In the genomic region with DNA sequence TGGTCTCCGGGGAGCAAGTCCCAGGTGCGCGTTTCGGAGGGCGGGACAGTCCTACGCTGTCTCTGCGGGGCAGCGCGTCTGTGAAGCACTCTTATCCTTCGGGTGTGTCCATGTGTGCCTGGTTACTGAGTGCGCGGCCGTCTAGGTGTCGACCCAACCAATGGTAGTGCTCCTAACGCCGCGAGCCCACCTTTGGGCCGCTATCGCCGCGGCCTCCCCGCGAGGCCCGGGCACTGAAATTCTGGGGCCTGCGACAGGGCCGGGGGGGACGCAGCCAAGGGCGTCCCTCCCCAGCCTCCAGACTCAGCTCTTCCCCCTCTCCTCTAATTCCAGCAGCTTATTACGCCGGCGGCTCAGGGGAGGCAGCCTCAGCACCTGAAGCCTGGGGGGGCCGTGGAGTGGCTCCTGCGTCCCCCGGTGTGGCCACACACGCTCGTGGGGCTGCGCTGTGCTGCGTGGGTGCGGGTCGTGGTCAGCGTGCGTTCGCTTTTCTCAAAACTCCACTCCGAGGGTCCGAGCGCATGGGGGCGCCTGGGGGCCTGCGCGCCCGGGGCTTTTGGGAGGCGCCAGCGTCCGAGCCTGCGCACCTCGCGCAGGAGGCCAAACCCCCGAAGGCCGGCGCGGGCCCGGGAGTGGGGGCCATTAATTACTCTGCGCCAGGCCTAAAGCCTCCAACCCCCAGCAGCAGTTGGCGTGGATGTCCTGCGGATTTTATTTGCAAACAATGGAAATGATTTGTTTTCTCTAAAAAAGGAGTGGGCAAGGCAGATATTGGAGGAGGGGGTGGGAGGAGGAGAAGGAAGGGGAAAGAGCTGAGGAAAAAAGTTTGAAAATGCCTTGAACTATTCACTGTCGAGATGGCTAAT, we compare ENCODE assay signal across 8 cellular contexts. TPM values are rescaled to one million over a fixed set of nuclear protein-coding genes. Genes with fewer than 3 reads are reported as not detected.
DNase-seq lines count a peak whose midpoint lies in the region; ATAC-seq and TF ChIP-seq lines count a peak whose summit lies in the region.

No MANE protein-coding gene starts in this region.

- H3K4me1 ChIP-seq in NT2/D1 (ENCODE audit: insufficient read depth, insufficient read length) = no peaks in the 10 kb centered on the region
- peaks cover 9% of the 10 kb centered on the region for H3K4me1 ChIP-seq in prostate gland (replicated peaks)

- peaks cover 46% of the 10 kb centered on the region for H3K4me1 Mint-ChIP-seq in activated naive CD4-positive, alpha-beta T cell treated with anti-CD3 and anti-CD28 coated beads, Interleukin-2, amount 10 ng/mL, durations not matched to agents 7 days and 5 days

- H3K27me3 ChIP-seq in NT2/D1 (ENCODE audit: insufficient read depth, insufficient read length) = peaks cover 89% of the 10 kb centered on the region
- no peaks in the 10 kb centered on the region for H3K27me3 ChIP-seq in prostate gland (replicated peaks; ENCODE audit: insufficient read depth)

- H3K36me3 ChIP-seq in NT2/D1 (ENCODE audit: insufficient read depth, insufficient read length, low read length) (no peaks in the 10 kb centered on the region), prostate gland (peaks cover 0 to 2% of the 10 kb centered on the region in 2 donors)

- CTCF ChIA-PET in activated naive CD4-positive, alpha-beta T cell treated with anti-CD3 and anti-CD28 coated beads, Interleukin-2, amount 10 ng/mL, durations not matched to agents 7 days and 5 days (lab: Charles Lee) = interaction anchor here (1.9 kb wide), 1 partner anchor 10 kb away, joined by 9 read pairs; no protein-coding TSS in a partner anchor

- H3K9me3 Mint-ChIP-seq in activated naive CD4-positive, alpha-beta T cell treated with anti-CD3 and anti-CD28 coated beads, Interleukin-2, amount 10 ng/mL, durations not matched to agents 7 days and 5 days = no peaks in the 10 kb centered on the region

- no peak overlapping the region for H3K4me3 Mint-ChIP-seq in activated naive CD4-positive, alpha-beta T cell treated with anti-CD3 and anti-CD28 coated beads, Interleukin-2, amount 10 ng/mL, durations not matched to agents 7 days and 5 days

- no peak overlapping the region for H3K27ac Mint-ChIP-seq in activated naive CD4-positive, alpha-beta T cell treated with anti-CD3 and anti-CD28 coated beads, Interleukin-2, amount 10 ng/mL, durations not matched to agents 7 days and 5 days

- intact Hi-C loops in prostate gland (cut with DNase I) = loop anchor here (5.0 to 10.0 kb wide), 6 partner anchors 68 to 1700 kb away; no protein-coding TSS in a partner anchor

- H3K9ac ChIP-seq in NT2/D1 (ENCODE audit: insufficient read length, low read depth) = peak overlapping the region; percentile 61

- H3K4me3 ChIP-seq in NT2/D1 (ENCODE audit: insufficient read length, low read depth) (peak overlapping the region; percentile 25), foreskin fibroblast (ENCODE audit: low read depth in 1 of 2, low read length in 2 of 2) (peak overlapping the region; percentile 98 to 100), prostate gland (peak overlapping the region; percentile 98 to 100)

- peak; percentile 53 for TF ChIP-seq POLR2A in prostate gland (IDR thresholded peaks at IDR 0.05)

- TF ChIP-seq CTCF in foreskin fibroblast (IDR thresholded peaks at IDR 0.05; ENCODE audit: low read depth, low read length) = no peak
- peak in 1 of 4 experiments; percentile 20 for TF ChIP-seq CTCF in prostate gland (IDR thresholded peaks at IDR 0.05)

- H3K9me3 ChIP-seq in NT2/D1 (ENCODE audit: insufficient read depth, low read length) = no peaks in the 10 kb centered on the region
- H3K9me3 ChIP-seq in prostate gland = no peaks in the 10 kb centered on the region

- 5% methylated on average over 48 of the region's 65 CpGs for WGBS in prostate gland

- H3K27ac ChIP-seq in prostate gland = peak overlapping the region; percentile 98 to 99

- H3K27me3 Mint-ChIP-seq in activated naive CD4-positive, alpha-beta T cell treated with anti-CD3 and anti-CD28 coated beads, Interleukin-2, amount 10 ng/mL, durations not matched to agents 7 days and 5 days = peaks cover 100% of the 10 kb centered on the region

- peak; percentile 13 for DNase-seq in NCI-H82 (lab: John Stamatoyannopoulos, UW)
- no peak for DNase-seq in NCI-H82 treated with DMSO at 0.1 percent for 48 hours (lab: John Stamatoyannopoulos, UW; ENCODE audit: unreplicated experiment)
- DNase-seq in NT2/D1 (ENCODE audit: low read depth, low spot score) = no peak
- DNase-seq in foreskin fibroblast = no peak
- DNase-seq in prostate gland (ENCODE audit: low spot score) = peak; percentile 66
- DNase-seq in activated naive CD4-positive, alpha-beta T cell treated with anti-CD3 and anti-CD28 coated beads, Interleukin-2, amount 10 ng/mL, durations not matched to agents 7 days and 5 days = no peak

- ATAC-seq in GM21528 (IDR thresholded peaks at IDR 0.05; ENCODE audit: low FRiP score, unreplicated experiment) (no peak), GM18519 (IDR thresholded peaks at IDR 0.05; ENCODE audit: low FRiP score, unreplicated experiment) (no peak)

- H3K36me3 Mint-ChIP-seq in activated naive CD4-positive, alpha-beta T cell treated with anti-CD3 and anti-CD28 coated beads, Interleukin-2, amount 10 ng/mL, durations not matched to agents 7 days and 5 days = no peaks in the 10 kb centered on the region

RNA-seq across cellular contexts. Expression of gene ZNF503, which starts 3.0 kb away (rescaled TPM):
- total RNA-seq in prostate gland = 10 to 100 TPM; 23.9 to 33.7 TPM

RNA-seq across cellular contexts. Expression of gene LRMDA, which starts 26.9 kb away (rescaled TPM):
- total RNA-seq in prostate gland = 10 to 100 TPM in 1 of 2 donors, 1 to 10 TPM in 1; 9.6 to 12.6 TPM

Comparison
In these comparisons a context has a peak if more than half of its experiments do, and no peak if none do; other contexts are left out.
1. DNase-seq: peak in NCI-H82 (single experiment) and prostate gland (single experiment); none in NCI-H82 treated with DMSO at 0.1 percent for 48 hours (single experiment), NT2/D1 (single experiment), foreskin fibroblast (0 of 2) and activated naive CD4-positive, alpha-beta T cell treated with anti-CD3 and anti-CD28 coated beads, Interleukin-2, amount 10 ng/mL, durations not matched to agents 7 days and 5 days (single experiment).
2. H3K4me3 ChIP-seq: peak in every context shown above with its lines; median percentile 99 in foreskin fibroblast; 99 in prostate gland; 25 in NT2/D1.